ENCODE assay signal across 16 cellular contexts in the genomic region with DNA sequence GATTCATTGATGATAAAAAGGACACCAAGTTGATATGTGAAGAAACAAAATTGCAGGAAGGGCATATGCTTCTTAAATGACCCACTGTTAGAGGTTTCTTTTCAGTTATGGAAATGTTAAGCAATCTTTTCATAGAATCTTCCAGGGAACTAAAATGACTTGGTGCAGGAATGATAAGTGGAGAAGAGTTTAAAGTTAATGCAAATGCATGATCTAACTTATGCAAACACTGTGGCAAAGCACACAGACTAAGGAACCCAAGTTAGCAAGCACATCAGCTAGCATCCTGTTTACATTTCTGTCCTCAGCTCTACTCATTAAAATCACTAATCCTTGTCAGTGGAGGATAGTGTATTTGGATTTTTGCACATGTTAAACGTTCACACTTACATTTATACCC. TPM values are rescaled to one million over a fixed set of nuclear protein-coding genes. Genes with fewer than 3 reads are reported as not detected.
A peak's percentile ranks its signal among the peaks of the same experiment; 100 is the strongest.
DNase-seq lines count a peak whose midpoint lies in the region; ATAC-seq and TF ChIP-seq lines count a peak whose summit lies in the region.
"Had no signal": no experiment of that assay in that cellular context is flagged by ENCODE, and none has a peak within 500 bp of the region (broad histone marks: within the 10 kb centered on the region; RNA-seq: fewer than 3 reads in every experiment).

No MANE protein-coding gene starts in this region.

- H3K4me2 ChIP-seq in OCI-LY7 (ENCODE audit: low read length) = peak overlapping the region; percentile 56

- no TSS peak for BruUV-seq in OCI-LY7 (replicated peaks; lab: Mats Ljungman, UMichigan)

- H3K27ac ChIP-seq in OCI-LY7 (ENCODE audit: low read depth, low read length, poor library complexity, severe bottlenecking) (no peak overlapping the region), esophagus muscularis mucosa (replicated peaks in 1 of 4) (no peak overlapping the region)
- H3K27ac ChIP-seq: HL-60, SK-N-MC had no signal

- peak overlapping the region; percentile 25 for H3K27ac Mint-ChIP-seq in activated CD8-positive, alpha-beta memory T cell treated with anti-CD3 and anti-CD28 coated beads, Interleukin-2, amount 10 ng/mL, durations not matched to agents 7 days and 5 days
- peak overlapping the region; percentile 57 for H3K27ac Mint-ChIP-seq in stimulated activated memory B cell treated with anti-CD40 and anti-IgM and Interleukin-4, amounts not matched to agents 10 μg/mL and 1 μg/mL and 100 μg/mL, for 72 hours
- H3K27ac Mint-ChIP-seq: activated naive CD8-positive, alpha-beta T cell had no signal

- no peaks in the 10 kb centered on the region for H3K79me2 ChIP-seq in OCI-LY7 (ENCODE audit: insufficient read depth, low read depth, low read length)

- CTCF ChIA-PET in activated CD8-positive, alpha-beta memory T cell treated with anti-CD3 and anti-CD28 coated beads, Interleukin-2, amount 10 ng/mL, durations not matched to agents 7 days and 5 days (lab: Charles Lee) = interaction anchor here (1.2 kb wide), 2 partner anchors 20 to 26 kb away, joined by 5 read pairs; no protein-coding TSS in a partner anchor
- CTCF ChIA-PET in OCI-LY7 (lab: Charles Lee; ENCODE audit: unreplicated experiment) = no interaction called here

- H3K4me1 ChIP-seq in OCI-LY7 (ENCODE audit: insufficient read depth, low read length, poor library complexity, severe bottlenecking) (peaks cover 31% of the 10 kb centered on the region), esophagus muscularis mucosa (peaks cover 0 to 5% (median 0%) of the 10 kb centered on the region in 4 donors)

- intact Hi-C loops in OCI-LY7 (cut with micrococcal nuclease; ENCODE audit: unreplicated experiment) (loop anchor here (5.0 kb wide), 1 partner anchor 92 kb away; no protein-coding TSS in a partner anchor), esophagus muscularis mucosa (cut with DNase I) (no loop called here)

- ATAC-seq in activated CD8-positive, alpha-beta memory T cell treated with anti-CD3 and anti-CD28 coated beads, Interleukin-2, amount 10 ng/mL, durations not matched to agents 7 days and 5 days = no peak
- peak; percentile 46 for ATAC-seq in HG02588 (IDR thresholded peaks at IDR 0.05; ENCODE audit: unreplicated experiment)
- ATAC-seq in stimulated activated memory B cell treated with anti-CD40 and anti-IgM and Interleukin-4, amounts not matched to agents 10 μg/mL and 1 μg/mL and 100 μg/mL, for 72 hours = peak; percentile 69
- no peak for ATAC-seq in HG02870 (IDR thresholded peaks at IDR 0.05; ENCODE audit: unreplicated experiment)
- ATAC-seq: stimulated activated naive CD8-positive, alpha-beta T cell treated with anti-CD3 and anti-CD28 coated beads, Interleukin-15, Interleukin-2, amounts not matched to agents 100 U/mL and 50 U/mL, for 24 hours had no signal

- H2AFZ ChIP-seq in OCI-LY7 (ENCODE audit: low read length) = peak overlapping the region; percentile 92

- H3K4me3 Mint-ChIP-seq in activated CD8-positive, alpha-beta memory T cell treated with anti-CD3 and anti-CD28 coated beads, Interleukin-2, amount 10 ng/mL, durations not matched to agents 7 days and 5 days = no peak overlapping the region
- H3K4me3 Mint-ChIP-seq in stimulated activated memory B cell treated with anti-CD40 and anti-IgM and Interleukin-4, amounts not matched to agents 10 μg/mL and 1 μg/mL and 100 μg/mL, for 72 hours = peak overlapping the region; percentile 47
- H3K4me3 Mint-ChIP-seq: activated naive CD8-positive, alpha-beta T cell had no signal

- no peaks in the 10 kb centered on the region for H3K27me3 ChIP-seq in esophagus muscularis mucosa

- no peaks in the 10 kb centered on the region for H3K9me3 Mint-ChIP-seq in activated CD8-positive, alpha-beta memory T cell treated with anti-CD3 and anti-CD28 coated beads, Interleukin-2, amount 10 ng/mL, durations not matched to agents 7 days and 5 days (ENCODE audit: low read depth)
- H3K9me3 Mint-ChIP-seq in stimulated activated memory B cell treated with anti-CD40 and anti-IgM and Interleukin-4, amounts not matched to agents 10 μg/mL and 1 μg/mL and 100 μg/mL, for 72 hours = peaks cover 4% of the 10 kb centered on the region

- TF ChIP-seq CTCF in OCI-LY7 (conservative IDR thresholded peaks at IDR 0.05; ENCODE audit: low read length) (no peak), esophagus muscularis mucosa (IDR thresholded peaks at IDR 0.05) (no peak)

- H3K4me1 Mint-ChIP-seq in activated CD8-positive, alpha-beta memory T cell treated with anti-CD3 and anti-CD28 coated beads, Interleukin-2, amount 10 ng/mL, durations not matched to agents 7 days and 5 days = peaks cover 12% of the 10 kb centered on the region
- H3K4me1 Mint-ChIP-seq in stimulated activated memory B cell treated with anti-CD40 and anti-IgM and Interleukin-4, amounts not matched to agents 10 μg/mL and 1 μg/mL and 100 μg/mL, for 72 hours = peaks cover 52% of the 10 kb centered on the region

- H3K4me3 ChIP-seq in OCI-LY7 (ENCODE audit: low read depth, low read length, poor library complexity, severe bottlenecking) = peak overlapping the region; percentile 19
- H3K4me3 ChIP-seq in esophagus muscularis mucosa = no peak overlapping the region
- H3K4me3 ChIP-seq: SK-N-MC had no signal

- TF ChIP-seq POLR2A in esophagus muscularis mucosa (IDR thresholded peaks at IDR 0.05; ENCODE audit: low read depth) = no peak

- DNase-seq in activated CD8-positive, alpha-beta memory T cell treated with anti-CD3 and anti-CD28 coated beads, Interleukin-2, amount 10 ng/mL, durations not matched to agents 7 days and 5 days = no peak
- no peak for DNase-seq in activated CD8-positive, alpha-beta memory T cell treated with anti-CD3 and anti-CD28 coated beads, Interleukin-2, amount 50 U/mL, for 48 hours
- DNase-seq in OCI-LY7 (ENCODE audit: low spot score) (peak; percentile 22), esophagus muscularis mucosa (ENCODE audit: extremely low spot score) (no peak)
- no peak for DNase-seq in central memory CD4-positive, alpha-beta T cell
- DNase-seq: activated CD4-positive, alpha-beta T cell treated with anti-CD3 and anti-CD28 coated beads, Interleukin-2, amount 50 U/mL, for 4 hours; MM.1S; NCI-H446 treated with DMSO at 0.1 percent for 48 hours; stimulated activated naive CD8-positive, alpha-beta T cell treated with anti-CD3 and anti-CD28 coated beads, Interleukin-15, Interleukin-2, amounts not matched to agents 100 U/mL and 50 U/mL, for 24 hours had no signal

- POLR2A ChIA-PET in OCI-LY7 (lab: Charles Lee) = interaction anchor here (0.9 to 1.5 kb wide), 3 partner anchors 8 to 93 kb away, joined by 3 to 4 read pairs (median 3); no protein-coding TSS in a partner anchor

- H3K36me3 Mint-ChIP-seq in activated CD8-positive, alpha-beta memory T cell treated with anti-CD3 and anti-CD28 coated beads, Interleukin-2, amount 10 ng/mL, durations not matched to agents 7 days and 5 days = no peaks in the 10 kb centered on the region
- no peaks in the 10 kb centered on the region for H3K36me3 Mint-ChIP-seq in stimulated activated memory B cell treated with anti-CD40 and anti-IgM and Interleukin-4, amounts not matched to agents 10 μg/mL and 1 μg/mL and 100 μg/mL, for 72 hours
- H3K36me3 Mint-ChIP-seq: activated naive CD8-positive, alpha-beta T cell had no signal

- H3K36me3 ChIP-seq in OCI-LY7 (ENCODE audit: insufficient read depth, low read length) (no peaks in the 10 kb centered on the region), esophagus muscularis mucosa (no peaks in the 10 kb centered on the region)

- no peak for TF ChIP-seq EP300 in esophagus muscularis mucosa (IDR thresholded peaks at IDR 0.05)

- 74% methylated on average over 1 of the region's 1 CpG for WGBS in esophagus muscularis mucosa

- H4K20me1 ChIP-seq in OCI-LY7 (ENCODE audit: insufficient read depth, low read length) = no peaks in the 10 kb centered on the region

- no peaks in the 10 kb centered on the region for H3K9me2 ChIP-seq in OCI-LY7 (ENCODE audit: insufficient read depth, low read length)

- H3K9me3 ChIP-seq in OCI-LY7 (ENCODE audit: low read length) = no peaks in the 10 kb centered on the region
- H3K9me3 ChIP-seq in esophagus muscularis mucosa = no peaks in the 10 kb centered on the region

- H3K27me3 Mint-ChIP-seq in activated CD8-positive, alpha-beta memory T cell treated with anti-CD3 and anti-CD28 coated beads, Interleukin-2, amount 10 ng/mL, durations not matched to agents 7 days and 5 days = peaks cover under 1% of the 10 kb centered on the region
- no peaks in the 10 kb centered on the region for H3K27me3 Mint-ChIP-seq in stimulated activated memory B cell treated with anti-CD40 and anti-IgM and Interleukin-4, amounts not matched to agents 10 μg/mL and 1 μg/mL and 100 μg/mL, for 72 hours
- H3K27me3 Mint-ChIP-seq: activated naive CD8-positive, alpha-beta T cell had no signal

RNA-seq across cellular contexts. Expression of a gene that starts 9.3 kb away (rescaled TPM):
- total RNA-seq in activated CD8-positive, alpha-beta memory T cell treated with anti-CD3 and anti-CD28 coated beads, Interleukin-2, amount 10 ng/mL, durations not matched to agents 7 days and 5 days = under 1 TPM; 0.09 TPM
- not detected in 2 replicates for total RNA-seq in OCI-LY7 (2014; rRNA removed; shearing (Covaris generic))
- total RNA-seq in OCI-LY7 (2022) = not detected in 2 replicates
- total RNA-seq in esophagus muscularis mucosa = not detected
- total RNA-seq: osteocyte had no signal

RNA-seq across cellular contexts. Expression of a gene that starts 37.1 kb away (rescaled TPM):
- total RNA-seq in activated CD8-positive, alpha-beta memory T cell treated with anti-CD3 and anti-CD28 coated beads, Interleukin-2, amount 10 ng/mL, durations not matched to agents 7 days and 5 days = 100 to 1,000 TPM; 117 to 129 TPM
- 27.2 and 33.9 TPM in 2 replicates for total RNA-seq in OCI-LY7 (2014; rRNA removed; shearing (Covaris generic))
- 60.5 and 61.6 TPM in 2 replicates for total RNA-seq in OCI-LY7 (2022)
- 10 to 100 TPM in 1 of 4 donors, 1 to 10 TPM in 3; 7.1 to 11.7 (median 9.0) TPM for total RNA-seq in esophagus muscularis mucosa

RNA-seq across cellular contexts. Expression of a gene that starts 37.3 kb away (rescaled TPM):
- total RNA-seq in activated CD8-positive, alpha-beta memory T cell treated with anti-CD3 and anti-CD28 coated beads, Interleukin-2, amount 10 ng/mL, durations not matched to agents 7 days and 5 days = 1 to 10 TPM; 2.3 to 2.6 TPM
- total RNA-seq in OCI-LY7 (2014; rRNA removed; shearing (Covaris generic)) = not detected in 2 replicates
- total RNA-seq in OCI-LY7 (2022) (not detected in 2 replicates), esophagus muscularis mucosa (1 to 10 TPM in 3 of 4 donors, under 1 TPM in 1; 0.42 to 2.0 (median 1.3) TPM)

RNA-seq across cellular contexts. Expression of a gene that starts 40.5 kb away (rescaled TPM):
- total RNA-seq in activated CD8-positive, alpha-beta memory T cell treated with anti-CD3 and anti-CD28 coated beads, Interleukin-2, amount 10 ng/mL, durations not matched to agents 7 days and 5 days = 1 to 10 TPM in 1 of 2 experiments, under 1 TPM in 1; 0.41 to 1.7 TPM
- total RNA-seq in OCI-LY7 (2014; rRNA removed; shearing (Covaris generic)) = not detected in 2 replicates
- total RNA-seq in OCI-LY7 (2022) = 0.46 and 0.48 TPM in 2 replicates
- 1 to 10 TPM in 1 of 4 donors, not detected in 3; 1.0 TPM for total RNA-seq in esophagus muscularis mucosa
- total RNA-seq: osteocyte had no signal

RNA-seq across cellular contexts. Expression of a gene that starts 55.9 kb away (rescaled TPM):
- 100 to 1,000 TPM; 173 to 212 TPM for total RNA-seq in activated CD8-positive, alpha-beta memory T cell treated with anti-CD3 and anti-CD28 coated beads, Interleukin-2, amount 10 ng/mL, durations not matched to agents 7 days and 5 days
- total RNA-seq in OCI-LY7 (2014; rRNA removed; shearing (Covaris generic)) = 0.31 and 0.44 TPM in 2 replicates
- 2.8 and 4.2 TPM in 2 replicates for total RNA-seq in OCI-LY7 (2022)
- 100 to 1,000 TPM; 186 to 469 (median 245) TPM for total RNA-seq in esophagus muscularis mucosa

Comparison
In these comparisons a context has a peak if more than half of its experiments do, and no peak if none do; other contexts are left out.
1. ATAC-seq: peak in HG02588 (single experiment) and stimulated activated memory B cell treated with anti-CD40 and anti-IgM and Interleukin-4, amounts not matched to agents 10 μg/mL and 1 μg/mL and 100 μg/mL, for 72 hours (single experiment); none in activated CD8-positive, alpha-beta memory T cell treated with anti-CD3 and anti-CD28 coated beads, Interleukin-2, amount 10 ng/mL, durations not matched to agents 7 days and 5 days (single experiment) and HG02870 (single experiment).